8 cellular contexts compared by ENCODE assay signal in the genomic region with DNA sequence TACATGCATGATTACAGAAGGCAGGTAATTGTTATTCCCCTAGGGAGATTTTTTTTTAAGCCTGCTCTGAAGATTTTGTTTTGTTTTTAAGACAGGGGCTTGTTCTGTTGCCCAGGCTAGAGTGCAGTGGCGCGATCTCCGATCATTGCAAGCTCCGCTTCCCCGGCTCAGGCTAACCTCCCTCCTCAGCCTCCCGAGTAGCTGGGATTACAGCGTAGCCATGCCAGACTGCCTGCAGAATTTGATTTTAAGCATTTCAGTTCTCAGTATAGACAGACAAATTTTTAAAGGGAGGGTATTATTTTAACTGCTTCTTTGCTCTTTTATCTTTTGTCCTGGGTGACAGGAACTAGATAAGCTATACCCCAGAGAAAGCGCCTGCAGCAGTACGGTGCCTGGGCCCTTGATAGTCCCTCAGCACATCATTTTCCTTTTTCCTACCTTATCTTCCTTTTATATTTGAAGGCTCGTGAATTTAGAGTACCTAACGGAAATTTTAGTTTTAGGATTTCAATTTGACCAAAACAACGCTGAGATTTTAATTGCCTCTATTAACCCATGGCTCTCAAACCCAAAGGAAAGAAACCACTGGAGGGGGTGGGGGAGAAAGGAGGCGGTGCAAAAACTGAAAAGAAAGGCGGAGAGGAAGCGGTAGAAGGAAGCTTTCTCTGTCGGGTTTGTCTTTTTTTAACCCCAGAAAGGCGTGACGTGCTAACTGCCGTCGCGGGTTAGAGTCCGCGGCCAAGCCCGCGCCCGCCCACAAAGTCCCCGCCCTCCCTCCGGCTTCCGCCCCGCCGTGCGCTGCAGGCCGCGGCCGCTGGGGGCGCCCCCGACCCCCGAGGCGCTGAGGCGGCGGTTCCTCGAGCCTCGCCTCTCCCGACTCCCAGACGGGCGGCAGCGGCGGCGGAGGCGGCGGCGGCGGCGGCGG. TPM values are rescaled to one million over a fixed set of nuclear protein-coding genes. Genes with fewer than 3 reads are reported as not detected.
DNase-seq lines count a peak whose midpoint lies in the region; ATAC-seq and TF ChIP-seq lines count a peak whose summit lies in the region.

TSS of gene EEIG2 (plus strand) at position 886 of the 928 bp plus-strand sequence. CDS start 329 bp downstream, outside the sequence.

- H3K27ac Mint-ChIP-seq in activated naive CD8-positive, alpha-beta T cell treated with anti-CD3 and anti-CD28 coated beads, Interleukin-2, amount 10 ng/mL, durations not matched to agents 7 days and 5 days: peak within 1 kb of the TSS; percentile 91
- H3K27ac Mint-ChIP-seq in progenitor cell of endocrine pancreas: peak within 1 kb of the TSS; percentile 81

- no peaks in the 10 kb centered on the region for H3K27me3 ChIP-seq in left ventricle myocardium inferior (ENCODE audit: low read depth)
- no peaks in the 10 kb centered on the region for H3K27me3 ChIP-seq in upper lobe of left lung

- no peaks in the 10 kb centered on the region for H3K27me3 Mint-ChIP-seq in activated naive CD8-positive, alpha-beta T cell treated with anti-CD3 and anti-CD28 coated beads, Interleukin-2, amount 10 ng/mL, durations not matched to agents 7 days and 5 days
- no peaks in the 10 kb centered on the region for H3K27me3 Mint-ChIP-seq in progenitor cell of endocrine pancreas

- TF ChIP-seq CTCF in GM12874 (IDR thresholded peaks at IDR 0.05; ENCODE audit: insufficient read depth, low read depth, low read length) (peak; percentile 80), NB4 (IDR thresholded peaks at IDR 0.05; ENCODE audit: low read depth, low read length) (peak; percentile 42), left ventricle myocardium inferior (IDR thresholded peaks at IDR 0.05; ENCODE audit: borderline replicate concordance) (peak; percentile 92), progenitor cell of endocrine pancreas (IDR thresholded peaks at IDR 0.05; ENCODE audit: unreplicated experiment) (peak; percentile 86), upper lobe of left lung (IDR thresholded peaks at IDR 0.05) (peak; percentile 94 to 97 (median 96))

- H3K9me3 ChIP-seq in left ventricle myocardium inferior (replicated peaks) (no peaks in the 10 kb centered on the region), upper lobe of left lung (no peaks in the 10 kb centered on the region)

- DNase-seq in NB4 (ENCODE audit: low read depth): peak; percentile 92
- DNase-seq in SW 1271 (lab: John Stamatoyannopoulos, UW): peak; percentile 59 to 78
- peak; percentile 96 for DNase-seq in activated naive CD8-positive, alpha-beta T cell treated with anti-CD3 and anti-CD28 coated beads, Interleukin-2, amount 10 ng/mL, durations not matched to agents 7 days and 5 days
- DNase-seq in left ventricle myocardium inferior: peak; percentile 85
- peak; percentile 91 for DNase-seq in progenitor cell of endocrine pancreas (ENCODE audit: low spot score, unreplicated experiment)
- DNase-seq in upper lobe of left lung: peak; percentile 87 to 98

- no peak for TF ChIP-seq EP300 in upper lobe of left lung (IDR thresholded peaks at IDR 0.05)

- 21 to 22% methylated on average over 35 to 38 of the region's 55 CpGs for WGBS in upper lobe of left lung, 2 donors

- POLR2A ChIA-PET in activated naive CD8-positive, alpha-beta T cell treated with anti-CD3 and anti-CD28 coated beads, Interleukin-2, amount 10 ng/mL, durations not matched to agents 7 days and 5 days (lab: Charles Lee): interaction anchor here (1.2 to 5.0 kb wide), 7 partner anchors 47 to 359 kb away, joined by 4 to 71 read pairs (median 12); partner anchors contain the start of genes HENMT1, PRPF38B and SLC25A24

- peaks cover 2% of the 10 kb centered on the region for H3K36me3 Mint-ChIP-seq in activated naive CD8-positive, alpha-beta T cell treated with anti-CD3 and anti-CD28 coated beads, Interleukin-2, amount 10 ng/mL, durations not matched to agents 7 days and 5 days
- H3K36me3 Mint-ChIP-seq in progenitor cell of endocrine pancreas (ENCODE audit: insufficient read depth): no peaks in the 10 kb centered on the region

- H3K27ac ChIP-seq in left ventricle myocardium inferior (replicated peaks): peak within 1 kb of the TSS; percentile 72
- H3K27ac ChIP-seq in upper lobe of left lung: peak within 1 kb of the TSS; percentile 50 to 86 (median 68)

- H3K36me3 ChIP-seq in left ventricle myocardium inferior: no peaks in the 10 kb centered on the region
- H3K36me3 ChIP-seq in upper lobe of left lung: no peaks in the 10 kb centered on the region

- TF ChIP-seq POLR2A in NB4 (IDR thresholded peaks at IDR 0.05; ENCODE audit: extremely low read depth, insufficient read length): peak; percentile 38
- peak in 2 of 4 donors; percentile 25 to 72 for TF ChIP-seq POLR2A in upper lobe of left lung (IDR thresholded peaks at IDR 0.05)

- intact Hi-C loops in left ventricle myocardium inferior (cut with micrococcal nuclease): no loop called here

- H3K4me3 ChIP-seq in NB4 (ENCODE audit: low read depth, low read length) (peak within 1 kb of the TSS; percentile 75), left ventricle myocardium inferior (peak within 1 kb of the TSS; percentile 78), upper lobe of left lung (peak within 1 kb of the TSS; percentile 45 to 71 (median 69))

- peaks cover 23% of the 10 kb centered on the region for H3K4me1 Mint-ChIP-seq in activated naive CD8-positive, alpha-beta T cell treated with anti-CD3 and anti-CD28 coated beads, Interleukin-2, amount 10 ng/mL, durations not matched to agents 7 days and 5 days
- H3K4me1 Mint-ChIP-seq in progenitor cell of endocrine pancreas (ENCODE audit: low read depth): peaks cover 4% of the 10 kb centered on the region

- ATAC-seq in HG02610 (IDR thresholded peaks at IDR 0.05; ENCODE audit: unreplicated experiment) (peak; percentile 84), upper lobe of left lung (ENCODE audit: low FRiP score in 2 of 2) (peak; percentile 92 to 96)
- peak; percentile 80 for ATAC-seq in activated naive CD8-positive, alpha-beta T cell treated with anti-CD3 and anti-CD28 coated beads, Interleukin-2, amount 10 ng/mL, durations not matched to agents 7 days and 5 days (ENCODE audit: low read depth)

- no peaks in the 10 kb centered on the region for H3K9me3 Mint-ChIP-seq in activated naive CD8-positive, alpha-beta T cell treated with anti-CD3 and anti-CD28 coated beads, Interleukin-2, amount 10 ng/mL, durations not matched to agents 7 days and 5 days
- no peaks in the 10 kb centered on the region for H3K9me3 Mint-ChIP-seq in progenitor cell of endocrine pancreas (ENCODE audit: low read depth)

- peak within 1 kb of the TSS; percentile 96 for H3K4me3 Mint-ChIP-seq in activated naive CD8-positive, alpha-beta T cell treated with anti-CD3 and anti-CD28 coated beads, Interleukin-2, amount 10 ng/mL, durations not matched to agents 7 days and 5 days
- peak within 1 kb of the TSS; percentile 89 for H3K4me3 Mint-ChIP-seq in progenitor cell of endocrine pancreas (ENCODE audit: low read depth)

- peaks cover 26% of the 10 kb centered on the region for H3K4me1 ChIP-seq in left ventricle myocardium inferior
- H3K4me1 ChIP-seq in upper lobe of left lung: peaks cover 17 to 27% (median 22%) of the 10 kb centered on the region in 4 donors

RNA-seq across cellular contexts. Expression of gene EEIG2, which starts in this region (rescaled TPM):
- 10 to 100 TPM; 16.5 TPM for total RNA-seq in activated naive CD8-positive, alpha-beta T cell treated with anti-CD3 and anti-CD28 coated beads, Interleukin-2, amount 10 ng/mL, durations not matched to agents 7 days and 5 days
- total RNA-seq in left ventricle myocardium inferior (7.5 TPM), progenitor cell of endocrine pancreas (6.8 and 7.8 TPM in 2 replicates), upper lobe of left lung (10 to 100 TPM in 5 of 6 donors, 1 to 10 TPM in 1; 8.4 to 19.9 (median 15.1) TPM)

Comparison
In these comparisons a context has a peak if more than half of its experiments do, and no peak if none do; other contexts are left out.
1. Peak in every context shown above with its lines: DNase-seq, ATAC-seq, H3K4me3 ChIP-seq and H3K27ac ChIP-seq.
2. CTCF ChIP-seq: peak in every context shown above with its lines; median percentile 96 in upper lobe of left lung; 92 in left ventricle myocardium inferior; 86 in progenitor cell of endocrine pancreas; 80 in GM12874; 42 in NB4.